Comparison of ENCODE assay signal across 8 cellular contexts in the genomic region with DNA sequence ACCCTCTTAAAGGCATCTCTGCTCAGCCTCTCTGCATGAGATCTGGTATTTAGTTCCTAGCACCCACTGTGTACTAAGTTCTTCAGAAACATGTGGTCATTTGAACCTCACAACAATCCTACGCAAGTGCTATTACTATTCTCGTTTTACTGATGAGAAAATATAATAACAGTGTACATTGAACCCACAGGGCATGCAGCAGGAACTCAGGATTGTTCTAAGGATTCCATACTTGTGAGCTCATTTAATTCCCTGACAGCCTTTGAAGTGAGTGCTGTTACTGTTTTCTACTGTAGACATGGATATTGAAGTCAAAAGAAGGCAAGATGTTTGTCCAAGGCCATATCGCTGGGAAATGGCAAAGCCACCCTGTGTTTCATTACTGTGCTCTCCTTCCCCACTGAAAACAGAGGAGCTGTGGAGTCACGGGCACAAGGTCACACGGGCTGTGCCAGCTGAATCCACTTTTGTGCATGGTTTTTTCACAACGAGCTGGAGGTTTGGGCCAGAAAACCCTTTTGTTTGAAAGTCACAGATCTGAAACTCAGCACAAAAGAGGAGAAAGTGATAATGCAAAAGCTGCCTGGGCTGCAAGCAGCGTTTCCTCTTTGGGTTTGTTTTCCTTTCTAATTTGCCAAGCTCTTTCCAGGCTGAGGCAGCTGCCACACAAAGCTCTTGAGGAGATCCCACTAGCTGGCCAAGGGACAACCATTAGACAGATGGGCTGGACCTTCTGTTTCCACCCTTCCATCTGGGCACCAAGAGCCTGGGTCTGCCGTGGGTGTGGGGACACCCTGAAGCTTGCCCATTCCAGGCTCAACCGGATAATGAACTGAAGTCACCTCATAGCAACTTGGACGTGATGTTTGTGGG.
A peak's percentile ranks its signal among the peaks of the same experiment; 100 is the strongest.
DNase-seq lines count a peak whose midpoint lies in the region; ATAC-seq, FAIRE-seq and TF ChIP-seq lines count a peak whose summit lies in the region.

No MANE protein-coding gene starts in this region.

- H3K4me2 ChIP-seq in Loucy (ENCODE audit: low read depth, low read length, poor library complexity, severe bottlenecking) (peak overlapping the region; percentile 61), mesenchymal stem cell (ENCODE audit: low read length, poor library complexity, severe bottlenecking) (peak overlapping the region; percentile 26)

- no peaks in the 10 kb centered on the region for H3F3A ChIP-seq in Loucy (ENCODE audit: low read depth)

- H4K91ac ChIP-seq in mesenchymal stem cell (ENCODE audit: low read length) = peak overlapping the region; percentile 77

- peak overlapping the region; percentile 73 for H2BK15ac ChIP-seq in mesenchymal stem cell (ENCODE audit: low read depth, poor library complexity, severe bottlenecking)

- WGBS in mesenchymal stem cell = 86% methylated on average over 8 of the region's 10 CpGs

- H3K9me2 ChIP-seq in Loucy (replicated peaks; ENCODE audit: low read depth, low read length) = no peaks in the 10 kb centered on the region

- H3K79me2 ChIP-seq in Loucy (ENCODE audit: insufficient read depth, low read length) = no peaks in the 10 kb centered on the region

- H3K27me3 ChIP-seq in Loucy (ENCODE audit: insufficient read depth, low read length, poor library complexity, severe bottlenecking) = no peaks in the 10 kb centered on the region
- peaks cover 2% of the 10 kb centered on the region for H3K27me3 ChIP-seq in bronchial epithelial cell (ENCODE audit: control insufficient read depth, insufficient read depth, low read length)
- H3K27me3 ChIP-seq in mesenchymal stem cell (ENCODE audit: control insufficient read depth in 1 of 2, insufficient read depth in 1 of 2, low read length in 2 of 2) = peaks cover 0 to 7% of the 10 kb centered on the region in 2 experiments
- no peaks in the 10 kb centered on the region for H3K27me3 ChIP-seq in colonic mucosa

- no peaks in the 10 kb centered on the region for H3K79me1 ChIP-seq in mesenchymal stem cell (replicated peaks; ENCODE audit: low read length, poor library complexity, severe bottlenecking)

- H3K23ac ChIP-seq in mesenchymal stem cell (ENCODE audit: low read length in 2 of 2) = no peak overlapping the region

- peak; percentile 47 for DNase-seq in bronchial epithelial cell (ENCODE audit: low read depth)
- peak; percentile 68 for DNase-seq in mesenchymal stem cell
- no peak for DNase-seq in SKM-1 treated with dmso at 0.1 percent for 144 hours (lab: John Stamatoyannopoulos, UW; ENCODE audit: unreplicated experiment)
- no peak for DNase-seq in colonic mucosa
- DNase-seq in HuH-7 (ENCODE audit: low spot score) = no peak

- H2AK5ac ChIP-seq in mesenchymal stem cell (ENCODE audit: low read length, severe bottlenecking) = peak overlapping the region; percentile 60

- no peak overlapping the region for H3K9ac ChIP-seq in Loucy (ENCODE audit: low read depth, low read length, poor library complexity, severe bottlenecking)
- peak overlapping the region; percentile 70 for H3K9ac ChIP-seq in mesenchymal stem cell (ENCODE audit: low read length)
- no peak overlapping the region for H3K9ac ChIP-seq in colonic mucosa (ENCODE audit: low read depth in 2 of 2, low read length in 2 of 2)

- H3K36me3 ChIP-seq in Loucy (ENCODE audit: insufficient read depth, low read length) (no peaks in the 10 kb centered on the region), bronchial epithelial cell (ENCODE audit: control insufficient read depth, insufficient read depth, low read length) (no peaks in the 10 kb centered on the region), mesenchymal stem cell (ENCODE audit: control insufficient read depth in 1 of 2, insufficient read depth in 2 of 2, low read depth in 1 of 2, low read length in 2 of 2) (no peaks in the 10 kb centered on the region), colonic mucosa (no peaks in the 10 kb centered on the region)

- no peaks in the 10 kb centered on the region for H4K20me1 ChIP-seq in Loucy (ENCODE audit: insufficient read depth, low read length, poor library complexity, severe bottlenecking)

- peak overlapping the region; percentile 83 for H4K8ac ChIP-seq in mesenchymal stem cell (ENCODE audit: low read length)

- peak overlapping the region; percentile 48 for H2BK5ac ChIP-seq in mesenchymal stem cell (ENCODE audit: low read depth, low read length, poor library complexity, severe bottlenecking)

- peak; percentile 7 for FAIRE-seq in bronchial epithelial cell (lab: Jason Lieb, UNC)

- TF ChIP-seq CTCF in Loucy (conservative IDR thresholded peaks at IDR 0.05; ENCODE audit: low read length) = no peak
- TF ChIP-seq CTCF in bronchial epithelial cell (IDR thresholded peaks at IDR 0.05; ENCODE audit: insufficient read depth, low read length, severe bottlenecking) = no peak
- no peak for TF ChIP-seq CTCF in colonic mucosa (IDR thresholded peaks at IDR 0.05)

- H2BK12ac ChIP-seq in mesenchymal stem cell (ENCODE audit: low read length in 2 of 2) = peak overlapping the region; percentile 93 to 95

- H2AFZ ChIP-seq in Loucy (ENCODE audit: low read length) = peak overlapping the region; percentile 26; the same call in 1 of the 2 replicates
- H2AFZ ChIP-seq in mesenchymal stem cell (ENCODE audit: low read depth, low read length) = no peak overlapping the region

- peak; percentile 19 for ATAC-seq in GM18502 (IDR thresholded peaks at IDR 0.05; ENCODE audit: poor library complexity, unreplicated experiment)
- ATAC-seq in GM21576 (IDR thresholded peaks at IDR 0.05; ENCODE audit: unreplicated experiment) = no peak

- H2BK120ac ChIP-seq in mesenchymal stem cell (ENCODE audit: low read depth, low read length) = peak overlapping the region; percentile 91

- peak overlapping the region; percentile 35 to 65 for H3K4ac ChIP-seq in mesenchymal stem cell (ENCODE audit: low read depth in 1 of 2, low read length in 2 of 2)

- H3K14ac ChIP-seq in mesenchymal stem cell (ENCODE audit: low read length in 2 of 2) = peak overlapping the region in 1 of 2 experiments; percentile 57

- peaks cover 20% of the 10 kb centered on the region for H3K4me1 ChIP-seq in Loucy (ENCODE audit: insufficient read depth, low read length, poor library complexity, severe bottlenecking)
- peaks cover 11% of the 10 kb centered on the region for H3K4me1 ChIP-seq in mesenchymal stem cell (ENCODE audit: control insufficient read depth, insufficient read depth, low read depth, low read length)
- H3K4me1 ChIP-seq in colonic mucosa = no peaks in the 10 kb centered on the region

- H3K9me3 ChIP-seq in Loucy (ENCODE audit: insufficient read depth, low read depth, low read length) (no peaks in the 10 kb centered on the region), mesenchymal stem cell (ENCODE audit: control insufficient read depth, low read length) (no peaks in the 10 kb centered on the region), colonic mucosa (no peaks in the 10 kb centered on the region)

- H3K4me3 ChIP-seq in Loucy (ENCODE audit: low read length, poor library complexity, severe bottlenecking) (peak overlapping the region; percentile 25), bronchial epithelial cell (ENCODE audit: low read depth, low read length) (no peak overlapping the region), mesenchymal stem cell (ENCODE audit: insufficient read depth in 1 of 2, low read depth in 1 of 2, low read length in 2 of 2) (peak overlapping the region in 1 of 2 experiments; percentile 20), colonic mucosa (no peak overlapping the region)

- peak overlapping the region; percentile 75 to 86 for H3K18ac ChIP-seq in mesenchymal stem cell (ENCODE audit: low read depth in 1 of 2, low read length in 2 of 2)

- intact Hi-C loops in colonic mucosa (cut with DNase I) = loop anchor here (5.0 kb wide), 1 partner anchor 224 kb away; no protein-coding TSS in a partner anchor

- H3K27ac ChIP-seq in mesenchymal stem cell (ENCODE audit: low read length, poor library complexity, severe bottlenecking) (peak overlapping the region; percentile 80), colonic mucosa (no peak overlapping the region)

Comparison
In these comparisons a context has a peak if more than half of its experiments do, and no peak if none do; other contexts are left out.
1. DNase-seq: peak in bronchial epithelial cell (single experiment) and mesenchymal stem cell (single experiment); none in SKM-1 treated with dmso at 0.1 percent for 144 hours (single experiment), colonic mucosa (single experiment) and HuH-7 (single experiment).